15 cellular contexts compared by ENCODE assay signal in the genomic region with DNA sequence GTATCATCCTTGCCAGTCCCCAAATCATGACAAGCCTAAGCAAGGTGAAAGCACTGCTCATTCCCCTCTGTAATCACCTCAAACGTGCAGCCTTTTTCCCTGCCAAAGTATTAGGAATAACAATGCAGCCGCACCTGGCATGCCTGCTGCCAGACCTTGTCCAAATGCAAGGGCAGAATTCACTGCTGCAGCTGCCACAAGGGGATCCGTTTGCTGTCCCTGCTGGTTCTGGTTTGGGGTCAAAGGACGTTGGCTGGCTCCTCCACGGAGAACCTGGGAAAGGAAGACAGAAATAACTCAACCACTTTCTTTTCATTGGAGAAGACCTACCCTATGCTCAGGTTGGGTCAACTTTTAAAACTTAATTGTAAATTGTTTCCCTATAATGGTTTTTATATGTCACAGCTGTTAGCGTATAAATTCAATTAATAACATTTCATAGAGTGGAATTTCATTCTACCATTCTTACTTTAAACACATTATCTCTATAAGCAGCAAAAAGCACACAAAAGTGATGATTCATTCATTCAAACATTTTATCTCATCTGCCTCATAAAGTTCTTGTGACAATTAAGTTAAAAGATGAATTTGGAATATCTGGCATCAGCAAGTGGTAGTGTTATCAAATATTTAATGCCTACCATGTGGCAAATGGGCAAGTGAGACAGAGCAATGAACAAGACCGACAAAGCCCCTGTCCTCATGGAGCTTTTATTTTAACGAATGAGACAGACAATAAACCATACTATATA. TPM values are rescaled to one million over a fixed set of nuclear protein-coding genes. Genes with fewer than 3 reads are reported as not detected.
DNase-seq lines count a peak whose midpoint lies in the region; ATAC-seq and TF ChIP-seq lines count a peak whose summit lies in the region.
"Had no signal": no experiment of that assay in that cellular context is flagged by ENCODE, and none has a peak within 500 bp of the region (broad histone marks: within the 10 kb centered on the region; RNA-seq: fewer than 3 reads in every experiment).

No MANE protein-coding gene starts in this region.

- no peak overlapping the region for H3K4me3 Mint-ChIP-seq in activated CD4-positive, alpha-beta T cell treated with anti-CD3 and anti-CD28 coated beads for 36 hours
- H3K4me3 Mint-ChIP-seq in activated CD4-positive, alpha-beta T cell treated with anti-CD3 and anti-CD28 coated beads, Interleukin-2, amount 10 ng/mL, durations not matched to agents 24 days and 14 days = no peak overlapping the region
- no peak overlapping the region for H3K4me3 Mint-ChIP-seq in nephron progenitor cell
- H3K4me3 Mint-ChIP-seq in Caco-2 (ENCODE audit: unreplicated experiment) = no peak overlapping the region
- H3K4me3 Mint-ChIP-seq: stimulated activated effector memory CD8-positive, alpha-beta T cell treated with anti-CD3 and anti-CD28 coated beads, Interleukin-12 subunit alpha, Interleukin-12 subunit beta, amount 100 ng/mL, for 72 hours had no signal

- peaks cover 60% of the 10 kb centered on the region for H3K36me3 Mint-ChIP-seq in activated CD4-positive, alpha-beta T cell treated with anti-CD3 and anti-CD28 coated beads for 36 hours (ENCODE audit: low read depth)
- H3K36me3 Mint-ChIP-seq in activated CD4-positive, alpha-beta T cell treated with anti-CD3 and anti-CD28 coated beads, Interleukin-2, amount 10 ng/mL, durations not matched to agents 24 days and 14 days (ENCODE audit: low read depth) = peaks cover 67% of the 10 kb centered on the region
- H3K36me3 Mint-ChIP-seq in nephron progenitor cell (ENCODE audit: low read depth) (peaks cover 90% of the 10 kb centered on the region), Caco-2 (ENCODE audit: insufficient read depth, unreplicated experiment) (peaks cover 76% of the 10 kb centered on the region)

- H3K27me3 ChIP-seq in Caco-2 (replicated peaks; ENCODE audit: control insufficient read depth, insufficient read depth, low read length) = no peaks in the 10 kb centered on the region
- H3K27me3 ChIP-seq: adrenal gland, ovary had no signal

- no peaks in the 10 kb centered on the region for H3K27me3 Mint-ChIP-seq in activated CD4-positive, alpha-beta T cell treated with anti-CD3 and anti-CD28 coated beads for 36 hours
- no peaks in the 10 kb centered on the region for H3K27me3 Mint-ChIP-seq in activated CD4-positive, alpha-beta T cell treated with anti-CD3 and anti-CD28 coated beads, Interleukin-2, amount 10 ng/mL, durations not matched to agents 24 days and 14 days
- H3K27me3 Mint-ChIP-seq in nephron progenitor cell (ENCODE audit: low read depth, poor library complexity) (no peaks in the 10 kb centered on the region), Caco-2 (ENCODE audit: insufficient read depth, unreplicated experiment) (no peaks in the 10 kb centered on the region)

- no peaks in the 10 kb centered on the region for H3K9me3 ChIP-seq in Caco-2
- H3K9me3 ChIP-seq: adrenal gland, ovary had no signal

- H3K4me1 ChIP-seq in Caco-2 = peaks cover 3% of the 10 kb centered on the region; the same call in 1 of the 2 replicates

- TF ChIP-seq CTCF in nephron progenitor cell (IDR thresholded peaks at IDR 0.05) (no peak), Caco-2 (IDR thresholded peaks at IDR 0.05; ENCODE audit: insufficient read depth in 1 of 2, low read depth in 1 of 2, low read length in 1 of 2, severe bottlenecking in 1 of 2, unreplicated experiment in 1 of 2) (no peak)

- POLR2A ChIA-PET in activated CD4-positive, alpha-beta T cell treated with anti-CD3 and anti-CD28 coated beads for 36 hours (lab: Charles Lee) = no interaction called here
- POLR2A ChIA-PET in Caco-2 (lab: Charles Lee) = no interaction called here

- H3K4me1 Mint-ChIP-seq in activated CD4-positive, alpha-beta T cell treated with anti-CD3 and anti-CD28 coated beads for 36 hours = peaks cover 10% of the 10 kb centered on the region
- H3K4me1 Mint-ChIP-seq in activated CD4-positive, alpha-beta T cell treated with anti-CD3 and anti-CD28 coated beads, Interleukin-2, amount 10 ng/mL, durations not matched to agents 24 days and 14 days = peaks cover 10% of the 10 kb centered on the region
- H3K4me1 Mint-ChIP-seq in nephron progenitor cell (peaks cover 5% of the 10 kb centered on the region), Caco-2 (ENCODE audit: low read depth, unreplicated experiment) (no peaks in the 10 kb centered on the region)

- CTCF ChIA-PET in activated CD4-positive, alpha-beta T cell treated with anti-CD3 and anti-CD28 coated beads for 36 hours (lab: Charles Lee) = interaction anchor here (1.3 kb wide), 1 partner anchor 166 kb away, joined by 4 read pairs; no protein-coding TSS in a partner anchor
- CTCF ChIA-PET in Caco-2 (lab: Charles Lee) = no interaction called here

- H3K36me3 ChIP-seq in Caco-2 (ENCODE audit: control insufficient read depth, insufficient read depth, low read length) = no peaks in the 10 kb centered on the region; the same call in 1 of the 2 replicates
- H3K36me3 ChIP-seq: ovary had no signal

- intact Hi-C loops in activated CD4-positive, alpha-beta T cell treated with anti-CD3 and anti-CD28 coated beads for 36 hours (cut with DNase I, micrococcal nuclease) = no loop called here
- intact Hi-C loops in activated CD4-positive, alpha-beta T cell treated with anti-CD3 and anti-CD28 coated beads, Interleukin-2, amount 10 ng/mL, durations not matched to agents 24 days and 14 days (cut with micrococcal nuclease) = no loop called here
- intact Hi-C loops in Caco-2 (cut with micrococcal nuclease; ENCODE audit: unreplicated experiment) = no loop called here

- H3K27ac Mint-ChIP-seq in activated CD4-positive, alpha-beta T cell treated with anti-CD3 and anti-CD28 coated beads for 36 hours = peak overlapping the region; percentile 60
- no peak overlapping the region for H3K27ac Mint-ChIP-seq in activated CD4-positive, alpha-beta T cell treated with anti-CD3 and anti-CD28 coated beads, Interleukin-2, amount 10 ng/mL, durations not matched to agents 24 days and 14 days
- H3K27ac Mint-ChIP-seq in nephron progenitor cell = peak overlapping the region; percentile 83
- no peak overlapping the region for H3K27ac Mint-ChIP-seq in Caco-2 (ENCODE audit: unreplicated experiment)
- H3K27ac Mint-ChIP-seq: stimulated activated effector memory CD8-positive, alpha-beta T cell treated with anti-CD3 and anti-CD28 coated beads, Interleukin-12 subunit alpha, Interleukin-12 subunit beta, amount 100 ng/mL, for 72 hours had no signal

- no peaks in the 10 kb centered on the region for H3K9me3 Mint-ChIP-seq in activated CD4-positive, alpha-beta T cell treated with anti-CD3 and anti-CD28 coated beads for 36 hours (ENCODE audit: low read depth)
- H3K9me3 Mint-ChIP-seq in activated CD4-positive, alpha-beta T cell treated with anti-CD3 and anti-CD28 coated beads, Interleukin-2, amount 10 ng/mL, durations not matched to agents 24 days and 14 days = no peaks in the 10 kb centered on the region
- H3K9me3 Mint-ChIP-seq in nephron progenitor cell (no peaks in the 10 kb centered on the region), Caco-2 (ENCODE audit: unreplicated experiment) (no peaks in the 10 kb centered on the region)
- H3K9me3 Mint-ChIP-seq: stimulated activated effector memory CD8-positive, alpha-beta T cell treated with anti-CD3 and anti-CD28 coated beads, Interleukin-12 subunit alpha, Interleukin-12 subunit beta, amount 100 ng/mL, for 72 hours had no signal

- ATAC-seq in activated CD4-positive, alpha-beta T cell treated with anti-CD3 and anti-CD28 coated beads for 36 hours = no peak
- ATAC-seq in SK-N-SH treated with all-trans-retinoic acid at 6 μM for 48 hours (no peak; the same call in 2 of the 3 replicates), HG03378 (IDR thresholded peaks at IDR 0.05; ENCODE audit: unreplicated experiment) (no peak)
- ATAC-seq: stimulated activated effector memory CD8-positive, alpha-beta T cell treated with anti-CD3 and anti-CD28 coated beads, Interleukin-12 subunit alpha, Interleukin-12 subunit beta, amount 100 ng/mL, for 72 hours had no signal

- DNase-seq in activated CD4-positive, alpha-beta T cell treated with anti-CD3 and anti-CD28 coated beads for 36 hours = no peak
- no peak for DNase-seq in activated CD4-positive, alpha-beta T cell treated with anti-CD3 and anti-CD28 coated beads, Interleukin-2, amount 10 ng/mL, durations not matched to agents 24 days and 14 days
- peak; percentile 81 for DNase-seq in NCI-H1105 (lab: John Stamatoyannopoulos, UW)
- DNase-seq in nephron progenitor cell = no peak
- no peak for DNase-seq in germinal center (ENCODE audit: low spot score)
- no peak for DNase-seq in Caco-2
- DNase-seq: activated CD4-positive, alpha-beta T cell treated with anti-CD3 and anti-CD28 coated beads for 4 hours; activated T-cell treated with anti-CD3 and anti-CD28 coated beads for 4 hours; adrenal gland; central memory CD4-positive, alpha-beta T cell; NCI-H146; ovary had no signal

- no TSS peak for BruUV-seq in Caco-2 (replicated peaks; lab: Mats Ljungman, UMichigan)

- H3K4me3 ChIP-seq in Caco-2 (ENCODE audit: low read depth, low read length) = no peak overlapping the region
- H3K4me3 ChIP-seq: adrenal gland, ovary had no signal

TF ChIP-seq in SK-N-SH treated with all-trans-retinoic acid at 6 μM for 48 hours, 23 proteins besides CTCF, POLR2A, EP300 and RAD21:
- TF ChIP-seq ZFP3 (CRISPR knock-in tag; IDR thresholded peaks at IDR 0.05) = 0 out of 2 replicates have a peak, but pooled peaks have one; percentile 11
- TF ChIP-seq TCF4 (CRISPR knock-in tag; IDR thresholded peaks at IDR 0.05; ENCODE audit: borderline replicate concordance) = peak; percentile 42; the same call in 1 of the 2 replicates
- TF ChIP-seq, protein P1, sequence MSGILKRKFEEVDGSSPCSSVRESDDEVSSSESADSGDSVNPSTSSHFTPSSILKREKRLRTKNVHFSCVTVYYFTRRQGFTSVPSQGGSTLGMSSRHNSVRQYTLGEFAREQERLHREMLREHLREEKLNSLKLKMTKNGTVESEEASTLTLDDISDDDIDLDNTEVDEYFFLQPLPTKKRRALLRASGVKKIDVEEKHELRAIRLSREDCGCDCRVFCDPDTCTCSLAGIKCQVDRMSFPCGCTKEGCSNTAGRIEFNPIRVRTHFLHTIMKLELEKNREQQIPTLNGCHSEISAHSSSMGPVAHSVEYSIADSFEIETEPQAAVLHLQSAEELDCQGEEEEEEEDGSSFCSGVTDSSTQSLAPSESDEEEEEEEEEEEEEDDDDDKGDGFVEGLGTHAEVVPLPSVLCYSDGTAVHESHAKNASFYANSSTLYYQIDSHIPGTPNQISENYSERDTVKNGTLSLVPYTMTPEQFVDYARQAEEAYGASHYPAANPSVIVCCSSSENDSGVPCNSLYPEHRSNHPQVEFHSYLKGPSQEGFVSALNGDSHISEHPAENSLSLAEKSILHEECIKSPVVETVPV (CRISPR knock-in tag; IDR thresholded peaks at IDR 0.05) = no peak
- peak; percentile 96 for TF ChIP-seq ISL1 (CRISPR knock-in tag; IDR thresholded peaks at IDR 0.05)
- TF ChIP-seq GLIS3 (CRISPR knock-in tag; IDR thresholded peaks at IDR 0.05) = 0 out of 2 replicates have a peak, but pooled peaks have one; percentile 27

RNA-seq across cellular contexts. Expression of a gene that starts 59.8 kb away (rescaled TPM):
- total RNA-seq in activated CD4-positive, alpha-beta T cell treated with anti-CD3 and anti-CD28 coated beads for 36 hours = under 1 TPM; 0.18 to 0.37 TPM
- total RNA-seq in activated CD4-positive, alpha-beta T cell treated with anti-CD3 and anti-CD28 coated beads, Interleukin-2, amount 10 ng/mL, durations not matched to agents 24 days and 14 days = 0.33 and 0.44 TPM in 2 replicates
- total RNA-seq in Caco-2 (2022) = 2.9 and 3.7 TPM in 2 replicates

Comparison
In these comparisons a context has a peak if more than half of its experiments do, and no peak if none do; other contexts are left out.
1. H3K27ac Mint-ChIP-seq: peak in activated CD4-positive, alpha-beta T cell treated with anti-CD3 and anti-CD28 coated beads for 36 hours (single experiment) and nephron progenitor cell (single experiment); none in activated CD4-positive, alpha-beta T cell treated with anti-CD3 and anti-CD28 coated beads, Interleukin-2, amount 10 ng/mL, durations not matched to agents 24 days and 14 days (single experiment) and Caco-2 (single experiment).